21 cellular contexts compared by ENCODE assay signal in genomic region chr5:140977003-140977402, GRCh38. TPM values are rescaled to one million over a fixed set of nuclear protein-coding genes. Genes with fewer than 3 reads are reported as not detected.
DNase-seq lines count a peak whose midpoint lies in the region; ATAC-seq and TF ChIP-seq lines count a peak whose summit lies in the region.
"Had no signal": no experiment of that assay in that cellular context is flagged by ENCODE, and none has a peak within 500 bp of the region (broad histone marks: within the 10 kb centered on the region; RNA-seq: fewer than 3 reads in every experiment).

No MANE protein-coding gene starts in this region.

- H3K36me3 ChIP-seq in WERI-Rb-1, result no peaks in the 10 kb centered on the region; the same call in none of the 2 replicates
- H3K36me3 ChIP-seq: left ventricle myocardium inferior had no signal

- H3K4me3 ChIP-seq in AG10803 (ENCODE audit: low read length) (no peak overlapping the region), WERI-Rb-1 (ENCODE audit: low read depth, low read length) (no peak overlapping the region)
- H3K4me3 ChIP-seq: coronary artery, left ventricle myocardium inferior had no signal

- TF ChIP-seq CTCF in AG10803 (conservative IDR thresholded peaks at IDR 0.05; ENCODE audit: low read length) (no peak), brain (conservative IDR thresholded peaks at IDR 0.05) (no peak), WERI-Rb-1 (IDR thresholded peaks at IDR 0.05; ENCODE audit: low read depth, low read length) (no peak)

- DNase-seq in AG10803 (ENCODE audit: low read depth) (peak; percentile 56), NCI-H2196 treated with DMSO at 0.1 percent for 48 hours (lab: John Stamatoyannopoulos, UW; ENCODE audit: unreplicated experiment) (peak; percentile 28), kidney tubule cell (ENCODE audit: low spot score) (peak; percentile 3), WERI-Rb-1 (no peak)
- DNase-seq in activated CD8-positive, alpha-beta T cell treated with anti-CD3 and anti-CD28 coated beads, Interleukin-2, amount 10 ng/mL, durations not matched to agents 7 days and 5 days, result no peak
- DNase-seq: activated CD4-positive, alpha-beta memory T cell treated with anti-CD3 and anti-CD28 coated beads, Interleukin-2, amount 10 ng/mL, durations not matched to agents 7 days and 5 days; amniotic stem cell; COR-L47; GDM1; hippocampal formation; left ventricle myocardium inferior; naive thymus-derived CD4-positive, alpha-beta T cell; NCI-H1048; NCI-H510A treated with DMSO at 0.1 percent for 48 hours; stimulated activated CD4-positive, alpha-beta T cell treated with anti-CD3 and anti-CD28 coated beads, Interleukin-15, amount 100 ng/mL, for 24 hours; stimulated activated naive CD8-positive, alpha-beta T cell treated with anti-CD3 and anti-CD28 coated beads, Interleukin-15, amount 100 ng/mL, for 72 hours had no signal

- ATAC-seq in HG03025 (IDR thresholded peaks at IDR 0.05; ENCODE audit: low FRiP score, unreplicated experiment), result no peak
- no peak for ATAC-seq in HG03342 (IDR thresholded peaks at IDR 0.05; ENCODE audit: unreplicated experiment)
- no peak for ATAC-seq in activated CD8-positive, alpha-beta T cell treated with anti-CD3 and anti-CD28 coated beads, Interleukin-2, amount 10 ng/mL, durations not matched to agents 7 days and 5 days
- ATAC-seq: naive thymus-derived CD4-positive, alpha-beta T cell; stimulated activated naive CD8-positive, alpha-beta T cell treated with anti-CD3 and anti-CD28 coated beads, Interleukin-15, amount 100 ng/mL, for 72 hours had no signal

- POLR2A ChIA-PET in activated CD8-positive, alpha-beta T cell treated with anti-CD3 and anti-CD28 coated beads, Interleukin-2, amount 10 ng/mL, durations not matched to agents 7 days and 5 days (lab: Charles Lee), result no interaction called here

- H3K27me3 Mint-ChIP-seq in brain, result no peaks in the 10 kb centered on the region
- no peaks in the 10 kb centered on the region for H3K27me3 Mint-ChIP-seq in activated CD8-positive, alpha-beta T cell treated with anti-CD3 and anti-CD28 coated beads, Interleukin-2, amount 10 ng/mL, durations not matched to agents 7 days and 5 days (ENCODE audit: low read depth)
- H3K27me3 Mint-ChIP-seq: activated CD4-positive, alpha-beta memory T cell treated with anti-CD3 and anti-CD28 coated beads, Interleukin-2, amount 10 ng/mL, durations not matched to agents 7 days and 5 days had no signal

- H3K9me3 ChIP-seq in WERI-Rb-1 (ENCODE audit: severe bottlenecking), result no peaks in the 10 kb centered on the region
- H3K9me3 ChIP-seq: left ventricle myocardium inferior had no signal

- H3K9me3 Mint-ChIP-seq in brain, result no peaks in the 10 kb centered on the region
- no peaks in the 10 kb centered on the region for H3K9me3 Mint-ChIP-seq in activated CD8-positive, alpha-beta T cell treated with anti-CD3 and anti-CD28 coated beads, Interleukin-2, amount 10 ng/mL, durations not matched to agents 7 days and 5 days (ENCODE audit: insufficient read depth)
- H3K9me3 Mint-ChIP-seq: activated CD4-positive, alpha-beta memory T cell treated with anti-CD3 and anti-CD28 coated beads, Interleukin-2, amount 10 ng/mL, durations not matched to agents 7 days and 5 days; stimulated activated naive CD8-positive, alpha-beta T cell treated with anti-CD3 and anti-CD28 coated beads, Interleukin-15, amount 100 ng/mL, for 72 hours had no signal

- no peaks in the 10 kb centered on the region for H3K27me3 ChIP-seq in WERI-Rb-1 (ENCODE audit: insufficient read depth, low read depth, severe bottlenecking)

- H3K36me3 Mint-ChIP-seq in brain, result peaks cover 3% of the 10 kb centered on the region
- H3K36me3 Mint-ChIP-seq in activated CD8-positive, alpha-beta T cell treated with anti-CD3 and anti-CD28 coated beads, Interleukin-2, amount 10 ng/mL, durations not matched to agents 7 days and 5 days (ENCODE audit: low read depth), result no peaks in the 10 kb centered on the region
- H3K36me3 Mint-ChIP-seq: naive thymus-derived CD4-positive, alpha-beta T cell had no signal

- H3K27ac Mint-ChIP-seq in brain, result peak overlapping the region; percentile 18 to 95 (median 90)
- H3K27ac Mint-ChIP-seq in activated CD8-positive, alpha-beta T cell treated with anti-CD3 and anti-CD28 coated beads, Interleukin-2, amount 10 ng/mL, durations not matched to agents 7 days and 5 days, result no peak overlapping the region
- H3K27ac Mint-ChIP-seq: activated CD4-positive, alpha-beta memory T cell treated with anti-CD3 and anti-CD28 coated beads, Interleukin-2, amount 10 ng/mL, durations not matched to agents 7 days and 5 days; naive thymus-derived CD4-positive, alpha-beta T cell; stimulated activated naive CD8-positive, alpha-beta T cell treated with anti-CD3 and anti-CD28 coated beads, Interleukin-15, amount 100 ng/mL, for 72 hours had no signal

- H3K27ac ChIP-seq in WERI-Rb-1, result no peak overlapping the region
- H3K27ac ChIP-seq: coronary artery, left ventricle myocardium inferior had no signal

- H3K4me1 Mint-ChIP-seq in brain, result peaks cover 68% of the 10 kb centered on the region
- no peaks in the 10 kb centered on the region for H3K4me1 Mint-ChIP-seq in activated CD8-positive, alpha-beta T cell treated with anti-CD3 and anti-CD28 coated beads, Interleukin-2, amount 10 ng/mL, durations not matched to agents 7 days and 5 days (ENCODE audit: low read depth)
- H3K4me1 Mint-ChIP-seq: activated CD4-positive, alpha-beta memory T cell treated with anti-CD3 and anti-CD28 coated beads, Interleukin-2, amount 10 ng/mL, durations not matched to agents 7 days and 5 days; naive thymus-derived CD4-positive, alpha-beta T cell; stimulated activated naive CD8-positive, alpha-beta T cell treated with anti-CD3 and anti-CD28 coated beads, Interleukin-15, amount 100 ng/mL, for 72 hours had no signal

- CTCF ChIA-PET in activated CD8-positive, alpha-beta T cell treated with anti-CD3 and anti-CD28 coated beads, Interleukin-2, amount 10 ng/mL, durations not matched to agents 7 days and 5 days (lab: Charles Lee), result no interaction called here

- peak overlapping the region in 4 of 5 experiments; percentile 25 to 63 (median 58) for H3K4me3 Mint-ChIP-seq in brain
- H3K4me3 Mint-ChIP-seq in activated CD8-positive, alpha-beta T cell treated with anti-CD3 and anti-CD28 coated beads, Interleukin-2, amount 10 ng/mL, durations not matched to agents 7 days and 5 days, result no peak overlapping the region
- H3K4me3 Mint-ChIP-seq: activated CD4-positive, alpha-beta memory T cell treated with anti-CD3 and anti-CD28 coated beads, Interleukin-2, amount 10 ng/mL, durations not matched to agents 7 days and 5 days; naive thymus-derived CD4-positive, alpha-beta T cell; stimulated activated naive CD8-positive, alpha-beta T cell treated with anti-CD3 and anti-CD28 coated beads, Interleukin-15, amount 100 ng/mL, for 72 hours had no signal

RNA-seq across cellular contexts. Expression of gene PCDHAC2, which starts 10.7 kb away (rescaled TPM):
- 1.8 TPM for polyA plus RNA-seq in brain (ENCODE audit: insufficient read depth, low read depth, low replicate concordance)
- not detected for total RNA-seq in activated CD8-positive, alpha-beta T cell treated with anti-CD3 and anti-CD28 coated beads, Interleukin-2, amount 10 ng/mL, durations not matched to agents 7 days and 5 days
- total RNA-seq: activated CD4-positive, alpha-beta memory T cell treated with anti-CD3 and anti-CD28 coated beads, Interleukin-2, amount 10 ng/mL, durations not matched to agents 7 days and 5 days; naive thymus-derived CD4-positive, alpha-beta T cell; OCI-LY7 had no signal
- polyA plus RNA-seq: naive thymus-derived CD4-positive, alpha-beta T cell had no signal

RNA-seq across cellular contexts. Expression of gene PCDHAC1, which starts 50.9 kb away (rescaled TPM):
- 0.81 TPM for polyA plus RNA-seq in brain (ENCODE audit: insufficient read depth, low read depth, low replicate concordance)
- not detected for total RNA-seq in activated CD8-positive, alpha-beta T cell treated with anti-CD3 and anti-CD28 coated beads, Interleukin-2, amount 10 ng/mL, durations not matched to agents 7 days and 5 days
- total RNA-seq: activated CD4-positive, alpha-beta memory T cell treated with anti-CD3 and anti-CD28 coated beads, Interleukin-2, amount 10 ng/mL, durations not matched to agents 7 days and 5 days; left ventricle myocardium inferior; naive thymus-derived CD4-positive, alpha-beta T cell; OCI-LY7 had no signal
- polyA plus RNA-seq: naive thymus-derived CD4-positive, alpha-beta T cell had no signal

Comparison
In these comparisons a context has a peak if more than half of its experiments do, and no peak if none do; other contexts are left out.
1. DNase-seq: peak in AG10803 (single experiment), NCI-H2196 treated with DMSO at 0.1 percent for 48 hours (single experiment) and kidney tubule cell (single experiment); none in WERI-Rb-1 (single experiment) and activated CD8-positive, alpha-beta T cell treated with anti-CD3 and anti-CD28 coated beads, Interleukin-2, amount 10 ng/mL, durations not matched to agents 7 days and 5 days (single experiment).